ENCODE assay signal across 8 cellular contexts in genomic region chr2:102473020-102473419, GRCh38. TPM values are rescaled to one million over a fixed set of nuclear protein-coding genes. Genes with fewer than 3 reads are reported as not detected.
A peak's percentile ranks its signal among the peaks of the same experiment; 100 is the strongest.
DNase-seq lines count a peak whose midpoint lies in the region; ATAC-seq and TF ChIP-seq lines count a peak whose summit lies in the region.

Gene SLC9A4 (plus strand): TSS chr2:102473226. CDS start chr2:102473760, 534 bp downstream.

- peak; percentile 6 for DNase-seq in GDM1 (lab: John Stamatoyannopoulos, UW)
- peak; percentile 41 for DNase-seq in Panc1 (ENCODE audit: low read depth, low spot score)
- DNase-seq in activated naive CD4-positive, alpha-beta T cell treated with anti-CD3 and anti-CD28 coated beads, Interleukin-2, amount 10 ng/mL, durations not matched to agents 7 days and 5 days, result peak; percentile 70
- peak; percentile 63 for DNase-seq in hepatocyte (ENCODE audit: low spot score)
- peak; percentile 54 for DNase-seq in stimulated activated CD4-positive, alpha-beta T cell treated with anti-CD3 and anti-CD28 coated beads, Interleukin-12 subunit alpha, Interleukin-12 subunit beta, amount 100 ng/mL, for 4 hours

- POLR2A ChIA-PET in Panc1 (lab: Charles Lee), result no interaction called here

- WGBS in hepatocyte (ENCODE audit: low lambda C conversion rate, missing lambda C conversion rate), result 10% methylated on average over 3 of the region's 3 CpGs

- H3K4me3 ChIP-seq in Panc1 (ENCODE audit: low read depth in 2 of 2, low read length in 2 of 2) (no peak within 1 kb of the TSS), hepatocyte (no peak within 1 kb of the TSS)

- H2AFZ ChIP-seq in hepatocyte, result no peak within 1 kb of the TSS

- H3K36me3 ChIP-seq in Panc1 (ENCODE audit: control insufficient read depth, insufficient read depth, low read length) (no peaks in the 10 kb centered on the region), hepatocyte (replicated peaks; ENCODE audit: insufficient read depth, low read depth) (no peaks in the 10 kb centered on the region)

- H3K27me3 ChIP-seq in Panc1 (ENCODE audit: control insufficient read depth, insufficient read depth, low read length), result peaks cover 4% of the 10 kb centered on the region
- no peaks in the 10 kb centered on the region for H3K27me3 ChIP-seq in hepatocyte

- in situ Hi-C loops in Panc1 (cut with HindIII; ENCODE audit: low pct_unique_long_range_greater_than_20kb, low sequenced_read_pairs), result no loop called here

- H4K20me1 ChIP-seq in hepatocyte (ENCODE audit: insufficient read depth, poor library complexity, severe bottlenecking), result no peaks in the 10 kb centered on the region

- no peaks in the 10 kb centered on the region for H3K79me2 ChIP-seq in hepatocyte

- peaks cover 34% of the 10 kb centered on the region for H3K27me3 Mint-ChIP-seq in activated naive CD4-positive, alpha-beta T cell treated with anti-CD3 and anti-CD28 coated beads, Interleukin-2, amount 10 ng/mL, durations not matched to agents 7 days and 5 days

- no peak within 1 kb of the TSS for H3K27ac Mint-ChIP-seq in activated naive CD4-positive, alpha-beta T cell treated with anti-CD3 and anti-CD28 coated beads, Interleukin-2, amount 10 ng/mL, durations not matched to agents 7 days and 5 days

- intact Hi-C loops in Panc1 (cut with micrococcal nuclease; ENCODE audit: unreplicated experiment), result loop anchor here (1.0 kb wide), 2 partner anchors 142 to 230 kb away; no protein-coding TSS in a partner anchor

- no peaks in the 10 kb centered on the region for H3K9me2 ChIP-seq in hepatocyte (replicated peaks; ENCODE audit: insufficient read depth)

- H3K4me3 Mint-ChIP-seq in activated naive CD4-positive, alpha-beta T cell treated with anti-CD3 and anti-CD28 coated beads, Interleukin-2, amount 10 ng/mL, durations not matched to agents 7 days and 5 days, result no peak within 1 kb of the TSS

- H3K9me3 ChIP-seq in Panc1 (ENCODE audit: control insufficient read depth, insufficient read depth, low read depth, low read length), result no peaks in the 10 kb centered on the region
- no peaks in the 10 kb centered on the region for H3K9me3 ChIP-seq in hepatocyte (ENCODE audit: low read depth)

- no peaks in the 10 kb centered on the region for H3K4me1 Mint-ChIP-seq in activated naive CD4-positive, alpha-beta T cell treated with anti-CD3 and anti-CD28 coated beads, Interleukin-2, amount 10 ng/mL, durations not matched to agents 7 days and 5 days

- H3K27ac ChIP-seq in 22Rv1 (no peak within 1 kb of the TSS), Panc1 (ENCODE audit: low read length) (no peak within 1 kb of the TSS), hepatocyte (no peak within 1 kb of the TSS)

- BruUV-seq in Panc1 (replicated peaks; lab: Mats Ljungman, UMichigan), result no TSS peak

- peaks cover 3% of the 10 kb centered on the region for H3K36me3 Mint-ChIP-seq in activated naive CD4-positive, alpha-beta T cell treated with anti-CD3 and anti-CD28 coated beads, Interleukin-2, amount 10 ng/mL, durations not matched to agents 7 days and 5 days

- CTCF ChIA-PET in Panc1 (lab: Charles Lee), result interaction anchor here (1.0 to 2.2 kb wide), 3 partner anchors 10 to 231 kb away, joined by 4 to 15 read pairs (median 5); no protein-coding TSS in a partner anchor
- CTCF ChIA-PET in activated naive CD4-positive, alpha-beta T cell treated with anti-CD3 and anti-CD28 coated beads, Interleukin-2, amount 10 ng/mL, durations not matched to agents 7 days and 5 days (lab: Charles Lee), result interaction anchor here (0.7 to 3.2 kb wide), 21 partner anchors 11 to 497 kb away, joined by 3 to 22 read pairs (median 4); no protein-coding TSS in a partner anchor

- H3K9me3 Mint-ChIP-seq in activated naive CD4-positive, alpha-beta T cell treated with anti-CD3 and anti-CD28 coated beads, Interleukin-2, amount 10 ng/mL, durations not matched to agents 7 days and 5 days, result peaks cover 9% of the 10 kb centered on the region

- H3K4me2 ChIP-seq in hepatocyte, result no peak within 1 kb of the TSS

- TF ChIP-seq CTCF in 22Rv1 (IDR thresholded peaks at IDR 0.05), result peak; percentile 89
- peak; percentile 86 for TF ChIP-seq CTCF in Panc1 (IDR thresholded peaks at IDR 0.05)
- peak; percentile 84 for TF ChIP-seq CTCF in hepatocyte (IDR thresholded peaks at IDR 0.05; ENCODE audit: poor library complexity)

- ATAC-seq in HG03066 (IDR thresholded peaks at IDR 0.05; ENCODE audit: low read depth, unreplicated experiment) (peak; percentile 82), Panc1 (peak; percentile 70; the same call in 1 of the 2 replicates), GM18873 (IDR thresholded peaks at IDR 0.05; ENCODE audit: low FRiP score, unreplicated experiment) (no peak)

- H3K4me1 ChIP-seq in Panc1 (ENCODE audit: control insufficient read depth, insufficient read depth, low read length), result no peaks in the 10 kb centered on the region
- H3K4me1 ChIP-seq in hepatocyte (ENCODE audit: insufficient read depth), result no peaks in the 10 kb centered on the region

RNA-seq across cellular contexts. Expression of gene SLC9A4, which starts in this region (rescaled TPM):
- total RNA-seq in Panc1 (2021; ENCODE audit: unreplicated experiment) (not detected), hepatocyte (0.80 and 1.8 TPM in 2 replicates)
- not detected for polyA plus RNA-seq in Panc1 (2012; ENCODE audit: insufficient read length)
- polyA plus RNA-seq in hepatocyte, result 1.0 and 1.6 TPM in 2 replicates

Comparison
In these comparisons a context has a peak if more than half of its experiments do, and no peak if none do; other contexts are left out.
1. Peak in DNase-seq and ATAC-seq in Panc1; RNA of the gene not detected or under 1 TPM.
2. DNase-seq: peak in every context shown above with its lines; median percentile 70 in activated naive CD4-positive, alpha-beta T cell treated with anti-CD3 and anti-CD28 coated beads, Interleukin-2, amount 10 ng/mL, durations not matched to agents 7 days and 5 days; 63 in hepatocyte; 54 in stimulated activated CD4-positive, alpha-beta T cell treated with anti-CD3 and anti-CD28 coated beads, Interleukin-12 subunit alpha, Interleukin-12 subunit beta, amount 100 ng/mL, for 4 hours; 41 in Panc1; 6 in GDM1.